ENCODE assay signal across 1 cellular context in the genomic region with DNA sequence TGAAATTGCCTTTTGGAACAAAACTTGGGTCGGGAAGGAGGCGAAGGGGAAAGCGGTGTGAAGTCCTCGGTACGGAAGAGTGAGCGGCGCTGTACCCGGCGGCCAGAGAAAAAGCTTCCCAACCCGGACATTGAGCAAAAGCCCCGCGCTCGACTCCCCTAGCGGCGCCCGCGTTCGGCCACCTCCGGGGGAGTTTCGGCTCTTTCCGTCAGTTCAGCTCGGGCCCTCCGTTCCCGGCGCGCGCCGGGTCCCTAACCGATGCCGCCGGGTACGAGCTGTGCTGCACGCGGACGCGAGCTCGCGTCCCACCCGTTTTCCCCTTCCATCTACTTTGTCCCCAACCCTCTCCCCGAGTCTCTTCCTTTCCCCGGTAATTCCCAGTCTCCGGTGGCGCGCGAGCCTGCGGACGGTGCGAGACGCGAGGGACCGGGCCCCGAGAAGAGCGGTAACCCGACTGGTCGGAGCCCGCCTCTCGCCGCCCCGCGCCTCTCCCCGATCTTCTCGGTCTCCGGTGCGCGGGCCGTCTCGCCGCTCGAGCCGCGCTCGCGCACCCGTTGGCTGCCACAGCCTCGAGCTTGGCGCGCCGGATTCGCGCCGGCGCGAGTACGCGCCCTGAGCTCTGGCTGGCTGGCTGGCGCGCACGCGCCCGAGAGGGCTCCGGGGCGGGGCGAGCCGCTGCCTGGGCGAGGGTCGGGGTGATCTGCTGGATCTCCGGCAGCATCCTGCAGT.
TF ChIP-seq lines count a peak whose summit lies in the region.

No MANE protein-coding gene starts in this region.

TF ChIP-seq in WTC11, 78 proteins besides CTCF, POLR2A, EP300 and RAD21 (continued from another document and continues in another):
- TF ChIP-seq, protein P1, sequence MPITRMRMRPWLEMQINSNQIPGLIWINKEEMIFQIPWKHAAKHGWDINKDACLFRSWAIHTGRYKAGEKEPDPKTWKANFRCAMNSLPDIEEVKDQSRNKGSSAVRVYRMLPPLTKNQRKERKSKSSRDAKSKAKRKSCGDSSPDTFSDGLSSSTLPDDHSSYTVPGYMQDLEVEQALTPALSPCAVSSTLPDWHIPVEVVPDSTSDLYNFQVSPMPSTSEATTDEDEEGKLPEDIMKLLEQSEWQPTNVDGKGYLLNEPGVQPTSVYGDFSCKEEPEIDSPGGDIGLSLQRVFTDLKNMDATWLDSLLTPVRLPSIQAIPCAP (CRISPR knock-in tag; IDR thresholded peaks at IDR 0.05): 0 out of 2 replicates have a peak, but pooled peaks have one; percentile 48
- TF ChIP-seq, protein P2, sequence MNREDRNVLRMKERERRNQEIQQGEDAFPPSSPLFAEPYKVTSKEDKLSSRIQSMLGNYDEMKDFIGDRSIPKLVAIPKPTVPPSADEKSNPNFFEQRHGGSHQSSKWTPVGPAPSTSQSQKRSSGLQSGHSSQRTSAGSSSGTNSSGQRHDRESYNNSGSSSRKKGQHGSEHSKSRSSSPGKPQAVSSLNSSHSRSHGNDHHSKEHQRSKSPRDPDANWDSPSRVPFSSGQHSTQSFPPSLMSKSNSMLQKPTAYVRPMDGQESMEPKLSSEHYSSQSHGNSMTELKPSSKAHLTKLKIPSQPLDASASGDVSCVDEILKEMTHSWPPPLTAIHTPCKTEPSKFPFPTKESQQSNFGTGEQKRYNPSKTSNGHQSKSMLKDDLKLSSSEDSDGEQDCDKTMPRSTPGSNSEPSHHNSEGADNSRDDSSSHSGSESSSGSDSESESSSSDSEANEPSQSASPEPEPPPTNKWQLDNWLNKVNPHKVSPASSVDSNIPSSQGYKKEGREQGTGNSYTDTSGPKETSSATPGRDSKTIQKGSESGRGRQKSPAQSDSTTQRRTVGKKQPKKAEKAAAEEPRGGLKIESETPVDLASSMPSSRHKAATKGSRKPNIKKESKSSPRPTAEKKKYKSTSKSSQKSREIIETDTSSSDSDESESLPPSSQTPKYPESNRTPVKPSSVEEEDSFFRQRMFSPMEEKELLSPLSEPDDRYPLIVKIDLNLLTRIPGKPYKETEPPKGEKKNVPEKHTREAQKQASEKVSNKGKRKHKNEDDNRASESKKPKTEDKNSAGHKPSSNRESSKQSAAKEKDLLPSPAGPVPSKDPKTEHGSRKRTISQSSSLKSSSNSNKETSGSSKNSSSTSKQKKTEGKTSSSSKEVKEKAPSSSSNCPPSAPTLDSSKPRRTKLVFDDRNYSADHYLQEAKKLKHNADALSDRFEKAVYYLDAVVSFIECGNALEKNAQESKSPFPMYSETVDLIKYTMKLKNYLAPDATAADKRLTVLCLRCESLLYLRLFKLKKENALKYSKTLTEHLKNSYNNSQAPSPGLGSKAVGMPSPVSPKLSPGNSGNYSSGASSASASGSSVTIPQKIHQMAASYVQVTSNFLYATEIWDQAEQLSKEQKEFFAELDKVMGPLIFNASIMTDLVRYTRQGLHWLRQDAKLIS (CRISPR knock-in tag; IDR thresholded peaks at IDR 0.05; ENCODE audit: borderline replicate concordance): no peak; the same call in 1 of the 2 replicates
- TF ChIP-seq, protein P3, sequence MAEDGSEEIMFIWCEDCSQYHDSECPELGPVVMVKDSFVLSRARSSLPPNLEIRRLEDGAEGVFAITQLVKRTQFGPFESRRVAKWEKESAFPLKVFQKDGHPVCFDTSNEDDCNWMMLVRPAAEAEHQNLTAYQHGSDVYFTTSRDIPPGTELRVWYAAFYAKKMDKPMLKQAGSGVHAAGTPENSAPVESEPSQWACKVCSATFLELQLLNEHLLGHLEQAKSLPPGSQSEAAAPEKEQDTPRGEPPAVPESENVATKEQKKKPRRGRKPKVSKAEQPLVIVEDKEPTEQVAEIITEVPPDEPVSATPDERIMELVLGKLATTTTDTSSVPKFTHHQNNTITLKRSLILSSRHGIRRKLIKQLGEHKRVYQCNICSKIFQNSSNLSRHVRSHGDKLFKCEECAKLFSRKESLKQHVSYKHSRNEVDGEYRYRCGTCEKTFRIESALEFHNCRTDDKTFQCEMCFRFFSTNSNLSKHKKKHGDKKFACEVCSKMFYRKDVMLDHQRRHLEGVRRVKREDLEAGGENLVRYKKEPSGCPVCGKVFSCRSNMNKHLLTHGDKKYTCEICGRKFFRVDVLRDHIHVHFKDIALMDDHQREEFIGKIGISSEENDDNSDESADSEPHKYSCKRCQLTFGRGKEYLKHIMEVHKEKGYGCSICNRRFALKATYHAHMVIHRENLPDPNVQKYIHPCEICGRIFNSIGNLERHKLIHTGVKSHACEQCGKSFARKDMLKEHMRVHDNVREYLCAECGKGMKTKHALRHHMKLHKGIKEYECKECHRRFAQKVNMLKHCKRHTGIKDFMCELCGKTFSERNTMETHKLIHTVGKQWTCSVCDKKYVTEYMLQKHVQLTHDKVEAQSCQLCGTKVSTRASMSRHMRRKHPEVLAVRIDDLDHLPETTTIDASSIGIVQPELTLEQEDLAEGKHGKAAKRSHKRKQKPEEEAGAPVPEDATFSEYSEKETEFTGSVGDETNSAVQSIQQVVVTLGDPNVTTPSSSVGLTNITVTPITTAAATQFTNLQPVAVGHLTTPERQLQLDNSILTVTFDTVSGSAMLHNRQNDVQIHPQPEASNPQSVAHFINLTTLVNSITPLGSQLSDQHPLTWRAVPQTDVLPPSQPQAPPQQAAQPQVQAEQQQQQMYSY (CRISPR knock-in tag; IDR thresholded peaks at IDR 0.05): no peak
- 0 out of 2 replicates have a peak, but pooled peaks have one; percentile 47 for TF ChIP-seq ZNF219 (CRISPR knock-in tag; IDR thresholded peaks at IDR 0.05; ENCODE audit: borderline replicate concordance)
- TF ChIP-seq, protein P4, sequence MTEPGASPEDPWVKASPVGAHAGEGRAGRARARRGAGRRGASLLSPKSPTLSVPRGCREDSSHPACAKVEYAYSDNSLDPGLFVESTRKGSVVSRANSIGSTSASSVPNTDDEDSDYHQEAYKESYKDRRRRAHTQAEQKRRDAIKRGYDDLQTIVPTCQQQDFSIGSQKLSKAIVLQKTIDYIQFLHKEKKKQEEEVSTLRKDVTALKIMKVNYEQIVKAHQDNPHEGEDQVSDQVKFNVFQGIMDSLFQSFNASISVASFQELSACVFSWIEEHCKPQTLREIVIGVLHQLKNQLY (CRISPR knock-in tag; IDR thresholded peaks at IDR 0.05): no peak
- TF ChIP-seq CBFB (CRISPR knock-in tag; IDR thresholded peaks at IDR 0.05; ENCODE audit: low read depth): peak; percentile 60; the same call in 1 of the 2 replicates
- TF ChIP-seq, protein P5, sequence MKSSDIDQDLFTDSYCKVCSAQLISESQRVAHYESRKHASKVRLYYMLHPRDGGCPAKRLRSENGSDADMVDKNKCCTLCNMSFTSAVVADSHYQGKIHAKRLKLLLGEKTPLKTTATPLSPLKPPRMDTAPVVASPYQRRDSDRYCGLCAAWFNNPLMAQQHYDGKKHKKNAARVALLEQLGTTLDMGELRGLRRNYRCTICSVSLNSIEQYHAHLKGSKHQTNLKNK (CRISPR knock-in tag; IDR thresholded peaks at IDR 0.05): peak; percentile 53; the same call in 1 of the 2 replicates
- TF ChIP-seq NFATC4 (CRISPR knock-in tag; IDR thresholded peaks at IDR 0.05): no peak
- TF ChIP-seq, protein P6, sequence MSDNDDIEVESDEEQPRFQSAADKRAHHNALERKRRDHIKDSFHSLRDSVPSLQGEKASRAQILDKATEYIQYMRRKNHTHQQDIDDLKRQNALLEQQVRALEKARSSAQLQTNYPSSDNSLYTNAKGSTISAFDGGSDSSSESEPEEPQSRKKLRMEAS (CRISPR knock-in tag; IDR thresholded peaks at IDR 0.05): peak; percentile 55; the same call in 1 of the 2 replicates
- TF ChIP-seq, protein P7, sequence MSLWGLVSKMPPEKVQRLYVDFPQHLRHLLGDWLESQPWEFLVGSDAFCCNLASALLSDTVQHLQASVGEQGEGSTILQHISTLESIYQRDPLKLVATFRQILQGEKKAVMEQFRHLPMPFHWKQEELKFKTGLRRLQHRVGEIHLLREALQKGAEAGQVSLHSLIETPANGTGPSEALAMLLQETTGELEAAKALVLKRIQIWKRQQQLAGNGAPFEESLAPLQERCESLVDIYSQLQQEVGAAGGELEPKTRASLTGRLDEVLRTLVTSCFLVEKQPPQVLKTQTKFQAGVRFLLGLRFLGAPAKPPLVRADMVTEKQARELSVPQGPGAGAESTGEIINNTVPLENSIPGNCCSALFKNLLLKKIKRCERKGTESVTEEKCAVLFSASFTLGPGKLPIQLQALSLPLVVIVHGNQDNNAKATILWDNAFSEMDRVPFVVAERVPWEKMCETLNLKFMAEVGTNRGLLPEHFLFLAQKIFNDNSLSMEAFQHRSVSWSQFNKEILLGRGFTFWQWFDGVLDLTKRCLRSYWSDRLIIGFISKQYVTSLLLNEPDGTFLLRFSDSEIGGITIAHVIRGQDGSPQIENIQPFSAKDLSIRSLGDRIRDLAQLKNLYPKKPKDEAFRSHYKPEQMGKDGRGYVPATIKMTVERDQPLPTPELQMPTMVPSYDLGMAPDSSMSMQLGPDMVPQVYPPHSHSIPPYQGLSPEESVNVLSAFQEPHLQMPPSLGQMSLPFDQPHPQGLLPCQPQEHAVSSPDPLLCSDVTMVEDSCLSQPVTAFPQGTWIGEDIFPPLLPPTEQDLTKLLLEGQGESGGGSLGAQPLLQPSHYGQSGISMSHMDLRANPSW (CRISPR knock-in tag; conservative IDR thresholded peaks at IDR 0.05; ENCODE audit: low read depth): no peak
- TF ChIP-seq, protein P8, sequence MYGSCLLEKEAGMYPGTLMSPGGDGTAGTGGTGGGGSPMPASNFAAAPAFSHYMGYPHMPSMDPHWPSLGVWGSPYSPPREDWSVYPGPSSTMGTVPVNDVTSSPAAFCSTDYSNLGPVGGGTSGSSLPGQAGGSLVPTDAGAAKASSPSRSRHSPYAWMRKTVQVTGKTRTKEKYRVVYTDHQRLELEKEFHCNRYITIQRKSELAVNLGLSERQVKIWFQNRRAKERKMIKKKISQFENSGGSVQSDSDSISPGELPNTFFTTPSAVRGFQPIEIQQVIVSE (CRISPR knock-in tag; IDR thresholded peaks at IDR 0.05; ENCODE audit: borderline replicate concordance): no peak
- TF ChIP-seq, protein P9, sequence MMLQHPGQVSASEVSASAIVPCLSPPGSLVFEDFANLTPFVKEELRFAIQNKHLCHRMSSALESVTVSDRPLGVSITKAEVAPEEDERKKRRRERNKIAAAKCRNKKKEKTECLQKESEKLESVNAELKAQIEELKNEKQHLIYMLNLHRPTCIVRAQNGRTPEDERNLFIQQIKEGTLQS (CRISPR knock-in tag; conservative IDR thresholded peaks at IDR 0.05): no peak
- TF ChIP-seq, protein P10, sequence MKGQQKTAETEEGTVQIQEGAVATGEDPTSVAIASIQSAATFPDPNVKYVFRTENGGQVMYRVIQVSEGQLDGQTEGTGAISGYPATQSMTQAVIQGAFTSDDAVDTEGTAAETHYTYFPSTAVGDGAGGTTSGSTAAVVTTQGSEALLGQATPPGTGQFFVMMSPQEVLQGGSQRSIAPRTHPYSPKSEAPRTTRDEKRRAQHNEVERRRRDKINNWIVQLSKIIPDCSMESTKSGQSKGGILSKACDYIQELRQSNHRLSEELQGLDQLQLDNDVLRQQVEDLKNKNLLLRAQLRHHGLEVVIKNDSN (CRISPR knock-in tag; IDR thresholded peaks at IDR 0.05): no peak
- TF ChIP-seq, protein P11, sequence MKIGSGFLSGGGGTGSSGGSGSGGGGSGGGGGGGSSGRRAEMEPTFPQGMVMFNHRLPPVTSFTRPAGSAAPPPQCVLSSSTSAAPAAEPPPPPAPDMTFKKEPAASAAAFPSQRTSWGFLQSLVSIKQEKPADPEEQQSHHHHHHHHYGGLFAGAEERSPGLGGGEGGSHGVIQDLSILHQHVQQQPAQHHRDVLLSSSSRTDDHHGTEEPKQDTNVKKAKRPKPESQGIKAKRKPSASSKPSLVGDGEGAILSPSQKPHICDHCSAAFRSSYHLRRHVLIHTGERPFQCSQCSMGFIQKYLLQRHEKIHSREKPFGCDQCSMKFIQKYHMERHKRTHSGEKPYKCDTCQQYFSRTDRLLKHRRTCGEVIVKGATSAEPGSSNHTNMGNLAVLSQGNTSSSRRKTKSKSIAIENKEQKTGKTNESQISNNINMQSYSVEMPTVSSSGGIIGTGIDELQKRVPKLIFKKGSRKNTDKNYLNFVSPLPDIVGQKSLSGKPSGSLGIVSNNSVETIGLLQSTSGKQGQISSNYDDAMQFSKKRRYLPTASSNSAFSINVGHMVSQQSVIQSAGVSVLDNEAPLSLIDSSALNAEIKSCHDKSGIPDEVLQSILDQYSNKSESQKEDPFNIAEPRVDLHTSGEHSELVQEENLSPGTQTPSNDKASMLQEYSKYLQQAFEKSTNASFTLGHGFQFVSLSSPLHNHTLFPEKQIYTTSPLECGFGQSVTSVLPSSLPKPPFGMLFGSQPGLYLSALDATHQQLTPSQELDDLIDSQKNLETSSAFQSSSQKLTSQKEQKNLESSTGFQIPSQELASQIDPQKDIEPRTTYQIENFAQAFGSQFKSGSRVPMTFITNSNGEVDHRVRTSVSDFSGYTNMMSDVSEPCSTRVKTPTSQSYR (CRISPR knock-in tag; IDR thresholded peaks at IDR 0.05): no peak
- TF ChIP-seq EMX1 (CRISPR knock-in tag; IDR thresholded peaks at IDR 0.05): no peak
- TF ChIP-seq NFE2L1 (CRISPR knock-in tag; IDR thresholded peaks at IDR 0.05): no peak; the same call in 1 of the 2 replicates
- peak; percentile 77; the same call in 1 of the 2 replicates for TF ChIP-seq CREM (CRISPR knock-in tag; IDR thresholded peaks at IDR 0.05)
- TF ChIP-seq, protein P12, sequence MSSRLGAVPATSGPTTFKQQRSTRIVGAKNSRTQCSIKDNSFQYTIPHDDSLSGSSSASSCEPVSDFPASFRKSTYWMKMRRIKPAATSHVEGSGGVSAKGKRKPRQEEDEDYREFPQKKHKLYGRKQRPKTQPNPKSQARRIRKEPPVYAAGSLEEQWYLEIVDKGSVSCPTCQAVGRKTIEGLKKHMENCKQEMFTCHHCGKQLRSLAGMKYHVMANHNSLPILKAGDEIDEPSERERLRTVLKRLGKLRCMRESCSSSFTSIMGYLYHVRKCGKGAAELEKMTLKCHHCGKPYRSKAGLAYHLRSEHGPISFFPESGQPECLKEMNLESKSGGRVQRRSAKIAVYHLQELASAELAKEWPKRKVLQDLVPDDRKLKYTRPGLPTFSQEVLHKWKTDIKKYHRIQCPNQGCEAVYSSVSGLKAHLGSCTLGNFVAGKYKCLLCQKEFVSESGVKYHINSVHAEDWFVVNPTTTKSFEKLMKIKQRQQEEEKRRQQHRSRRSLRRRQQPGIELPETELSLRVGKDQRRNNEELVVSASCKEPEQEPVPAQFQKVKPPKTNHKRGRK (CRISPR knock-in tag; IDR thresholded peaks at IDR 0.05; ENCODE audit: borderline replicate concordance): no peak
- TF ChIP-seq, protein P13, sequence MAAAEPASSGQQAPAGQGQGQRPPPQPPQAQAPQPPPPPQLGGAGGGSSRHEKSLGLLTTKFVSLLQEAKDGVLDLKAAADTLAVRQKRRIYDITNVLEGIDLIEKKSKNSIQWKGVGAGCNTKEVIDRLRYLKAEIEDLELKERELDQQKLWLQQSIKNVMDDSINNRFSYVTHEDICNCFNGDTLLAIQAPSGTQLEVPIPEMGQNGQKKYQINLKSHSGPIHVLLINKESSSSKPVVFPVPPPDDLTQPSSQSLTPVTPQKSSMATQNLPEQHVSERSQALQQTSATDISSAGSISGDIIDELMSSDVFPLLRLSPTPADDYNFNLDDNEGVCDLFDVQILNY (CRISPR knock-in tag; IDR thresholded peaks at IDR 0.05): peak; percentile 98
